ENCODE assay signal across 9 cellular contexts in genomic region chr11:120715239-120715638, GRCh38.
DNase-seq lines count a peak whose midpoint lies in the region; ATAC-seq and TF ChIP-seq lines count a peak whose summit lies in the region.
"Had no signal": no experiment of that assay in that cellular context is flagged by ENCODE, and none has a peak within 500 bp of the region (broad histone marks: within the 10 kb centered on the region; RNA-seq: fewer than 3 reads in every experiment).

No MANE protein-coding gene starts in this region.

- H3K27ac Mint-ChIP-seq in naive B cell: peak overlapping the region in 2 of 6 donors; percentile 52 to 72

- H3K4me3 ChIP-seq in astrocyte of the spinal cord (ENCODE audit: low read depth, low read length): no peak overlapping the region
- H3K4me3 ChIP-seq: coronary artery had no signal

- in situ Hi-C loops in astrocyte of the spinal cord (cut with HindIII; ENCODE audit: low sequenced_read_pairs): no loop called here

- TF ChIP-seq CTCF in astrocyte of the spinal cord (IDR thresholded peaks at IDR 0.05; ENCODE audit: low read depth, low read length): peak; percentile 51

- ATAC-seq in HG03175 (IDR thresholded peaks at IDR 0.05; ENCODE audit: unreplicated experiment): peak; percentile 58
- no peak for ATAC-seq in naive B cell (ENCODE audit: low read depth in 2 of 2)
- ATAC-seq in HG02840 (IDR thresholded peaks at IDR 0.05; ENCODE audit: low FRiP score, unreplicated experiment): no peak

- H3K9me3 Mint-ChIP-seq in naive B cell: no peaks in the 10 kb centered on the region

- peak; percentile 14 for DNase-seq in EH (ENCODE audit: low read depth)
- DNase-seq in astrocyte of the spinal cord (ENCODE audit: low read depth, low spot score): no peak
- no peak for DNase-seq in naive B cell
- no peak for DNase-seq in NCI-H1048 (lab: John Stamatoyannopoulos, UW)
- DNase-seq in hippocampal formation (lab: John Stamatoyannopoulos, UW): no peak
- DNase-seq in AML-193 (lab: John Stamatoyannopoulos, UW): no peak

- H3K4me1 Mint-ChIP-seq in naive B cell: peaks cover 7 to 10% (median 8%) of the 10 kb centered on the region in 3 donors

- peak overlapping the region; percentile 35 to 92 (median 63) for H3K4me3 Mint-ChIP-seq in naive B cell

- H3K36me3 Mint-ChIP-seq in naive B cell: no peaks in the 10 kb centered on the region

- H3K27me3 Mint-ChIP-seq in naive B cell: peaks cover 23 to 29% (median 28%) of the 10 kb centered on the region in 3 donors
